8 cellular contexts compared by ENCODE assay signal in the genomic region with DNA sequence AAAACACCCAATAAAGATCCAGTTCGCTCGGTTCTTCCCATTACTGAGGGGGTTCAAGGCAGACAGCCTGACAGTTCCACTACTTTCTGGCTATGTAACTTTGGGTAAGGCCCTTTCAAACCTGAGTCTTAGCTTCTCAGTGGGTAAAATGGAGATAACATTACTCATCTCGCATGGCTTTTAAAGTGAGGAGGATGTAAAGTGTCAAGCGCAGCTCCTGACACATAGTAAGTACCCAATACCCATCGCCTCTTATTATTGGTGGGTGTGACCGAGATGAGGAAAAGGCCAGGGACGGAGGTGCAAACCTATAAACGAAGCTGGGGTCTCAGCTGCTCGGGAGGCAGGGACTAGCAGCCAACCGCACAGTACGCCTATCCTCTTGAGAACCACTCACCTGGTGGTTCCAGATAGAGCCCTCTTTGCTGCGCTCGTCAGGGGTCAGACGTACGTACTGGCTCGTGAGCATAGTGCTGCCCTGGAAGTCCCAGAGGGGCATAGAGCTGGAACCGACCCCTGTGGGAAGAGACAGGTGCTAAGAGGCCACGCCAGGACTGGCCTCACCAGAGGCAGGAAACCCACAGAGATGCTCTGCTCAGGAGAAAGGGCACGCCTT. TPM values are rescaled to one million over a fixed set of nuclear protein-coding genes. Genes with fewer than 3 reads are reported as not detected.
DNase-seq lines count a peak whose midpoint lies in the region; ATAC-seq and TF ChIP-seq lines count a peak whose summit lies in the region.

No MANE protein-coding gene starts in this region.

- H3K27me3 ChIP-seq in fibroblast of lung (ENCODE audit: control insufficient read depth, insufficient read depth, low read length) = no peaks in the 10 kb centered on the region
- H3K27me3 ChIP-seq in rectal smooth muscle tissue (ENCODE audit: control insufficient read depth, insufficient read depth, low read length) = no peaks in the 10 kb centered on the region

- H3K27ac ChIP-seq in fibroblast of lung (ENCODE audit: insufficient read depth, low read length) = peak overlapping the region; percentile 97
- H3K27ac ChIP-seq in rectal smooth muscle tissue (ENCODE audit: low read depth, low read length) = peak overlapping the region; percentile 97

- H3K36me3 ChIP-seq in fibroblast of lung (ENCODE audit: control insufficient read depth, insufficient read depth, low read length) (peaks cover 2% of the 10 kb centered on the region), rectal smooth muscle tissue (ENCODE audit: control insufficient read depth, insufficient read depth, low read length) (peaks cover 7% of the 10 kb centered on the region)

- DNase-seq in RKO (ENCODE audit: low spot score) (peak; percentile 71), fibroblast of lung (ENCODE audit: low read depth in 2 of 2) (peak in 1 of 2 donors; percentile 2), Kasumi-1 (lab: John Stamatoyannopoulos, UW) (no peak), SW 1271 (lab: John Stamatoyannopoulos, UW) (no peak), NCI-H1694 (lab: John Stamatoyannopoulos, UW) (no peak), SHP77 (lab: John Stamatoyannopoulos, UW) (no peak)

- H3K79me2 ChIP-seq in fibroblast of lung (ENCODE audit: control insufficient read depth, insufficient read depth, low read length) = peaks cover 44% of the 10 kb centered on the region

- no peak for TF ChIP-seq CTCF in fibroblast of lung (conservative IDR thresholded peaks at IDR 0.05 in 1 of 2, IDR thresholded peaks at IDR 0.05 in 1 of 2; ENCODE audit: low read depth in 1 of 2, low read length in 2 of 2)

- H3K9me3 ChIP-seq in fibroblast of lung (ENCODE audit: control insufficient read depth, insufficient read depth, low read depth, low read length) = no peaks in the 10 kb centered on the region

- no peaks in the 10 kb centered on the region for H4K20me1 ChIP-seq in fibroblast of lung (ENCODE audit: control insufficient read depth, extremely low read depth, insufficient read depth, low read length)

- H3K9ac ChIP-seq in fibroblast of lung (ENCODE audit: insufficient read depth, low read length) (peak overlapping the region; percentile 95), rectal smooth muscle tissue (ENCODE audit: low read length) (peak overlapping the region; percentile 91)

- ATAC-seq in GM21737 (IDR thresholded peaks at IDR 0.05; ENCODE audit: unreplicated experiment) = peak; percentile 4

- H3K4me1 ChIP-seq in fibroblast of lung (ENCODE audit: control insufficient read depth, extremely low read depth, insufficient read depth, low read length) (peaks cover 9% of the 10 kb centered on the region), rectal smooth muscle tissue (ENCODE audit: control insufficient read depth, insufficient read depth, low read length) (peaks cover 9% of the 10 kb centered on the region)

- H2AFZ ChIP-seq in fibroblast of lung (ENCODE audit: low read length) = peak overlapping the region; percentile 73

- peak overlapping the region; percentile 75 for H3K4me2 ChIP-seq in fibroblast of lung (ENCODE audit: extremely low read depth, insufficient read depth, low read length)

- H3K4me3 ChIP-seq in fibroblast of lung (replicated peaks in 1 of 4; ENCODE audit: control extremely low read depth in 1 of 4, insufficient read depth in 1 of 4, low read depth in 3 of 4, low read length in 4 of 4) (peak overlapping the region; percentile 97 to 99 (median 98)), rectal smooth muscle tissue (ENCODE audit: low read length) (peak overlapping the region; percentile 91)

RNA-seq across cellular contexts. Expression of a gene that starts 0.6 kb away (rescaled TPM):
- 294 and 396 TPM in 2 replicates for total RNA-seq in fibroblast of lung
- 145 and 221 TPM in 2 replicates for polyA plus RNA-seq in fibroblast of lung
- 183 and 234 TPM in 2 replicates for polyA plus RNA-seq in fibroblast of lung (2012)
- polyA minus RNA-seq in fibroblast of lung (ENCODE audit: low replicate concordance) = 331 and 337 TPM in 2 replicates

RNA-seq across cellular contexts. Expression of a gene that starts 6.8 kb away (rescaled TPM):
- 2.6 and 4.1 TPM in 2 replicates for total RNA-seq in fibroblast of lung
- 2.5 and 3.1 TPM in 2 replicates for polyA plus RNA-seq in fibroblast of lung
- polyA plus RNA-seq in fibroblast of lung (2012) = 3.1 and 4.2 TPM in 2 replicates
- 1.8 and 4.3 TPM in 2 replicates for polyA minus RNA-seq in fibroblast of lung (ENCODE audit: low replicate concordance)

RNA-seq across cellular contexts. Expression of a gene that starts 33.4 kb away (rescaled TPM):
- total RNA-seq in fibroblast of lung = not detected in 2 replicates
- polyA plus RNA-seq in fibroblast of lung = not detected in 2 replicates
- polyA plus RNA-seq in fibroblast of lung (2012) = not detected in 2 replicates
- polyA minus RNA-seq in fibroblast of lung (ENCODE audit: low replicate concordance) = not detected in 2 replicates

RNA-seq across cellular contexts. Expression of a gene that starts 39.2 kb away (rescaled TPM):
- total RNA-seq in fibroblast of lung = 1.0 and 6.6 TPM in 2 replicates
- polyA plus RNA-seq in fibroblast of lung = 1.8 and 3.4 TPM in 2 replicates
- polyA plus RNA-seq in fibroblast of lung (2012) = 3.6 and 9.8 TPM in 2 replicates
- polyA minus RNA-seq in fibroblast of lung (ENCODE audit: low replicate concordance) = 1.2 and 1.5 TPM in 2 replicates

RNA-seq across cellular contexts. Expression of a gene that starts 47.3 kb away (rescaled TPM):
- 56.8 and 64.2 TPM in 2 replicates for total RNA-seq in fibroblast of lung
- polyA plus RNA-seq in fibroblast of lung = 145 and 226 TPM in 2 replicates
- 134 and 217 TPM in 2 replicates for polyA plus RNA-seq in fibroblast of lung (2012)
- polyA minus RNA-seq in fibroblast of lung (ENCODE audit: low replicate concordance) = 137 and 147 TPM in 2 replicates
